In the genomic region with DNA sequence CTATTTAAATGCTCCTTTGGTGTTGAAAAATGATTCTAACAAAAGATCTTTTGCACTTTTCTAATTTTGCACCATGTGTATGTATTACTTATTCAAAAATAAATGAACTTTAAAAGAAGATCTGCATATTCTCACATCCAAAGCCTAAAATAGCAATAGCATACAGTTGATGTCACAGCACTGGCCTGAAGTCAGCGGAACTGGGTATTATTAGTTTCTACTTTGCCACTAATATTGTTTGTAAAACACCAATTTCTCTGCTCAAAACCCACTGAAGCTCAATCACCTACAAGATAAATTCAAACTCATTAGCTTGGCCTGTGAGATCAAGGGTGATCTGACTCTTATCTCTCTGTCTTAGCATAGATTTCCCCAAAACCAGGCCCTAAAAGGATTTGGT, we compare ENCODE assay signal across 21 cellular contexts. TPM values are rescaled to one million over a fixed set of nuclear protein-coding genes. Genes with fewer than 3 reads are reported as not detected.
DNase-seq lines count a peak whose midpoint lies in the region; ATAC-seq, FAIRE-seq and TF ChIP-seq lines count a peak whose summit lies in the region.
"Had no signal": no experiment of that assay in that cellular context is flagged by ENCODE, and none has a peak within 500 bp of the region (broad histone marks: within the 10 kb centered on the region; RNA-seq: fewer than 3 reads in every experiment).

No MANE protein-coding gene starts in this region.

- H3K9me3 ChIP-seq in KOPT-K1 (ENCODE audit: insufficient read depth, low read length, poor library complexity, severe bottlenecking) = no peaks in the 10 kb centered on the region
- H3K9me3 ChIP-seq in neural cell (ENCODE audit: low read length) = no peaks in the 10 kb centered on the region
- peaks cover 5% of the 10 kb centered on the region; the same call in 1 of the 2 replicates for H3K9me3 ChIP-seq in SK-N-SH
- H3K9me3 ChIP-seq: SJCRH30 had no signal

- WGBS in SK-N-SH (ENCODE audit: low lambda C conversion rate) = 100% methylated on average over 1 of the region's 1 CpG

- no peak for TF ChIP-seq POLR2A in GM12891 (IDR thresholded peaks at IDR 0.05; ENCODE audit: low read depth, low read length)

- TF ChIP-seq CTCF in neural cell (IDR thresholded peaks at IDR 0.05; ENCODE audit: poor library complexity, severe bottlenecking) (no peak), SK-N-SH (IDR thresholded peaks at IDR 0.05) (no peak)

- H3K79me2 ChIP-seq in neural cell (replicated peaks; ENCODE audit: insufficient read depth, low read length) (no peaks in the 10 kb centered on the region), SK-N-SH (ENCODE audit: insufficient read depth) (no peaks in the 10 kb centered on the region)

- peaks cover 7 to 8% of the 10 kb centered on the region in 2 experiments; a peak in 2 of 4 replicates for H3K4me1 ChIP-seq in SK-N-SH (ENCODE audit: control insufficient read depth in 1 of 2, insufficient read depth in 2 of 2, low read depth in 1 of 2, low read length in 1 of 2)

- H4K20me1 ChIP-seq in neural cell (ENCODE audit: insufficient read depth) (no peaks in the 10 kb centered on the region), SK-N-SH (ENCODE audit: insufficient read depth) (no peaks in the 10 kb centered on the region)

- FAIRE-seq in GM12891 (lab: Jason Lieb, UNC) = no peak
- FAIRE-seq: colon, HTR-8/SVneo had no signal

- DNase-seq in GM12891 (ENCODE audit: insufficient read length, low spot score) (no peak), NCI-H2029 (lab: John Stamatoyannopoulos, UW) (no peak), SK-N-SH (no peak), NCI-H2107 (lab: John Stamatoyannopoulos, UW) (no peak)
- DNase-seq: activated effector memory CD4-positive, alpha-beta T cell treated with anti-CD3 and anti-CD28 coated beads, Interleukin-2, amount 50 U/mL, for 16 hours; activated naive CD8-positive, alpha-beta T cell treated with anti-CD3 and anti-CD28 coated beads, Interleukin-2, amount 50 U/mL, for 24 hours; CD8-positive, alpha-beta memory T cell; effector memory CD4-positive, alpha-beta T cell; GF-D8; H7; NCI-H1048; NCI-H1930; NCI-H226; PC-9; SJCRH30 had no signal

- TF ChIP-seq EP300 in neural cell (conservative IDR thresholded peaks at IDR 0.05; ENCODE audit: poor library complexity, severe bottlenecking) (no peak), SK-N-SH (IDR thresholded peaks at IDR 0.05; ENCODE audit: borderline replicate concordance in 1 of 2, low read depth in 1 of 2, low read length in 1 of 2) (no peak)

- peak; percentile 28 for ATAC-seq in GM18868 (IDR thresholded peaks at IDR 0.05; ENCODE audit: unreplicated experiment)

- H3K9me2 ChIP-seq in neural cell (ENCODE audit: insufficient read depth, low read length) = no peaks in the 10 kb centered on the region
- H3K9me2 ChIP-seq in SK-N-SH = no peaks in the 10 kb centered on the region

- TF ChIP-seq RAD21 in neural cell (conservative IDR thresholded peaks at IDR 0.05) (no peak), SK-N-SH (IDR thresholded peaks at IDR 0.05; ENCODE audit: low read length) (no peak)

- H3K4me2 ChIP-seq in neural cell (ENCODE audit: low read length) (no peak overlapping the region), SK-N-SH (no peak overlapping the region)
- H3K4me2 ChIP-seq: PC-9 had no signal

- H3K27ac ChIP-seq in KOPT-K1 (ENCODE audit: low read depth, low read length, poor library complexity, severe bottlenecking) (peak overlapping the region; percentile 68), neural cell (ENCODE audit: low read length) (peak overlapping the region; percentile 82), SK-N-SH (ENCODE audit: low read depth in 2 of 2, low read length in 1 of 2) (peak overlapping the region in 1 of 2 experiments; percentile 51; a peak in 1 of 4 replicates)
- H3K27ac ChIP-seq: PC-9, SJCRH30 had no signal

- POLR2A ChIA-PET in SK-N-SH (lab: Yijun Ruan, JAX) = no interaction called here

- H3K36me3 ChIP-seq in KOPT-K1 (ENCODE audit: insufficient read depth, low read length) = no peaks in the 10 kb centered on the region
- H3K36me3 ChIP-seq in neural cell (ENCODE audit: insufficient read depth, low read length) = no peaks in the 10 kb centered on the region
- H3K36me3 ChIP-seq in SK-N-SH (replicated peaks in 1 of 2; ENCODE audit: control insufficient read depth in 1 of 2, insufficient read depth in 2 of 2, low read length in 1 of 2) = no peaks in the 10 kb centered on the region
- H3K36me3 ChIP-seq: SJCRH30 had no signal

- H3F3A ChIP-seq in neural cell (ENCODE audit: insufficient read depth, low read length, poor library complexity, severe bottlenecking) (no peaks in the 10 kb centered on the region), SK-N-SH (replicated peaks; ENCODE audit: insufficient read depth) (peaks cover 8% of the 10 kb centered on the region)

- CTCF ChIA-PET in SK-N-SH (lab: Yijun Ruan, JAX) = interaction anchor here (1.0 to 1.8 kb wide), 2 partner anchors 12 to 22 kb away, joined by 4 to 5 read pairs; no protein-coding TSS in a partner anchor

- H3K27me3 ChIP-seq in neural cell (ENCODE audit: insufficient read depth, low read depth, low read length) (no peaks in the 10 kb centered on the region), SK-N-SH (ENCODE audit: insufficient read depth) (no peaks in the 10 kb centered on the region)
- H3K27me3 ChIP-seq: SJCRH30 had no signal

- H3K4me3 ChIP-seq in neural cell (ENCODE audit: low read length) (peak overlapping the region; percentile 46), SK-N-SH (ENCODE audit: low read depth in 2 of 2, low read length in 1 of 2) (no peak overlapping the region)
- H3K4me3 ChIP-seq: lung, PC-9, SJCRH30 had no signal

- peak overlapping the region; percentile 37 for H3K9ac ChIP-seq in neural cell (ENCODE audit: low read length)
- H3K9ac ChIP-seq in SK-N-SH = no peak overlapping the region

- no peak overlapping the region for H2AFZ ChIP-seq in neural cell (ENCODE audit: low read depth, low read length)
- no peak overlapping the region for H2AFZ ChIP-seq in SK-N-SH (ENCODE audit: low read depth)
- H2AFZ ChIP-seq: PC-9 had no signal

TF ChIP-seq in GM12891, 5 proteins besides CTCF, POLR2A, EP300 and RAD21:
- peak; percentile 62 for TF ChIP-seq SPI1 (IDR thresholded peaks at IDR 0.05; ENCODE audit: low read depth, low read length)
- TF ChIP-seq PAX5 (IDR thresholded peaks at IDR 0.05; ENCODE audit: insufficient read depth, low read length, severe bottlenecking) = no peak

TF ChIP-seq in neural cell, 6 proteins besides CTCF, POLR2A, EP300 and RAD21 (continues in another document):
- TF ChIP-seq POLR2AphosphoS5 (IDR thresholded peaks at IDR 0.05) (no peak), EZH2 (IDR thresholded peaks at IDR 0.05; ENCODE audit: borderline replicate concordance, insufficient read depth, low read length, poor library complexity, severe bottlenecking) (no peak), MXI1 (conservative IDR thresholded peaks at IDR 0.05; ENCODE audit: poor library complexity, severe bottlenecking) (no peak), TAF1 (IDR thresholded peaks at IDR 0.05; ENCODE audit: low read depth) (no peak)

TF ChIP-seq in SK-N-SH, 30 proteins besides CTCF, POLR2A, EP300 and RAD21:
- no peak for TF ChIP-seq GATA2 (CRISPR knock-in tag; IDR thresholded peaks at IDR 0.05)

RNA-seq across cellular contexts. Expression of gene BCAR3, which starts 34.5 kb away (rescaled TPM):
- polyA plus RNA-seq in GM12891 (2012; ENCODE audit: low read depth, missing spikeins) = 2.4 TPM
- polyA plus RNA-seq in neural cell (2.5 and 5.2 TPM in 2 replicates), SK-N-SH (2012; rRNA removed) (49.2 and 58.4 TPM in 2 replicates)
- 2.7 and 3.7 TPM in 2 replicates for polyA minus RNA-seq in neural cell
- polyA plus RNA-seq in SK-N-SH (2012; cell fraction: cytosol; rRNA removed) = 40.2 and 48.4 TPM in 2 replicates
- polyA plus RNA-seq in SK-N-SH (2012; cell fraction: nucleus; rRNA removed) = 59.5 and 69.2 TPM in 2 replicates
